9 cellular contexts compared by ENCODE assay signal in the genomic region with DNA sequence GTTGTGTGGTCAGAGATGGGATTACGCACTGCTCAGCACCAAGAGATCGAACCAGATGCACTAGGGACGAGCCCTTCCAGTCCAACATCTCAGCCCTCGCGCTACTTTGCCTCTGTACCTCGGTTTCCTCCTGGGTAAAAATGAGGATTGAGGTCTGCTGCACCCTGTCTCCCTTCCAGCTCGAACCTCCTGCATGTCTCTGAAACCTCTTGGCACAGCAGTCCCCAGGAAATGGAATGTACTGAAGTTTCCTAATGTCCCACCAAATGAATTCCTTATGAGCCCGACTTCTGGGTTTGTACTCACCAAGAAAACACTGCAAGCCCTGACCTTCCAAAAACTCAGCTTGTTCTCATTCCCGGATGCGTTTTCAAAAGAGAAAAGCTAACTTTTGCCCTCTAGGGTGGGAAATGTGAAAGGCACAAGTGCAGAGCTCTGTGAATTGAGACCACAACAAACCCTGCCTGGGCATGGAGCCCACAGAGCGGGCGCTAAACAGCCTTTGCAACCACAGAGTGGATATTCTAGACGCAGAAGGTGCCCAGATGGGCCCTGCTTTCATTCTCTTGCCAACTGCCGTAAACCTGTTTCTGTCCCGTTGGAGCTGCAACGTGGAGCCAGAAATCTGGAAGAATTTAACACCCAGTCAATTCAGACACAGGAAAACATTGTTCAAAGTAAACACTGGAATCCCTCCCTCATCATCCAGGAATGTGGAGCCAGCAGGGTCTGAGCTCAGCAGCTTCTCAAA. TPM values are rescaled to one million over a fixed set of nuclear protein-coding genes. Genes with fewer than 3 reads are reported as not detected.
DNase-seq lines count a peak whose midpoint lies in the region; ATAC-seq and TF ChIP-seq lines count a peak whose summit lies in the region.
"Had no signal": no experiment of that assay in that cellular context is flagged by ENCODE, and none has a peak within 500 bp of the region (broad histone marks: within the 10 kb centered on the region; RNA-seq: fewer than 3 reads in every experiment).

No MANE protein-coding gene starts in this region.

- peak overlapping the region; percentile 62 for H3K9ac ChIP-seq in GM23248
- H3K9ac ChIP-seq in skeletal muscle tissue (ENCODE audit: low read depth in 1 of 3, low read length in 3 of 3): peak overlapping the region; percentile 47 to 77 (median 71)

- H3K9me3 ChIP-seq in GM23248 (ENCODE audit: low read depth) (no peaks in the 10 kb centered on the region), ascending aorta (no peaks in the 10 kb centered on the region), skeletal muscle tissue (ENCODE audit: control insufficient read depth in 3 of 3, low read length in 3 of 3) (peaks cover 0 to 2% (median 0%) of the 10 kb centered on the region in 3 donors)

- ATAC-seq in GM18909 (IDR thresholded peaks at IDR 0.05; ENCODE audit: poor library complexity, unreplicated experiment) (no peak), GM21360 (IDR thresholded peaks at IDR 0.05; ENCODE audit: unreplicated experiment) (no peak)

- H3K4me1 ChIP-seq in GM23248 (ENCODE audit: insufficient read depth) (peaks cover 40% of the 10 kb centered on the region), ascending aorta (peaks cover 8 to 19% of the 10 kb centered on the region in 2 donors), skeletal muscle tissue (ENCODE audit: control insufficient read depth in 3 of 3, insufficient read depth in 3 of 3, low read length in 3 of 3) (peaks cover 29 to 38% (median 38%) of the 10 kb centered on the region in 3 donors)

- H3K4me3 ChIP-seq in GM23248: peak overlapping the region; percentile 54
- peak overlapping the region in 1 of 2 donors; percentile 46 for H3K4me3 ChIP-seq in ascending aorta
- H3K4me3 ChIP-seq in skeletal muscle tissue (ENCODE audit: low read length in 3 of 3): peak overlapping the region; percentile 27 to 64 (median 48)

- peak overlapping the region; percentile 70 for H3K27ac ChIP-seq in GM23248
- peak overlapping the region; percentile 76 to 82 for H3K27ac ChIP-seq in ascending aorta
- H3K27ac ChIP-seq in skeletal muscle tissue (ENCODE audit: low read depth, low read length): peak overlapping the region; percentile 86

- H3K79me2 ChIP-seq in GM23248 (ENCODE audit: insufficient read depth): no peaks in the 10 kb centered on the region

- no peaks in the 10 kb centered on the region for H4K20me1 ChIP-seq in GM23248 (ENCODE audit: insufficient read depth)

- DNase-seq in GM23248 (peak; percentile 87), ascending aorta (ENCODE audit: low spot score in 2 of 2) (peak in 1 of 2 donors; percentile 79), hippocampal formation (lab: John Stamatoyannopoulos, UW) (peak; percentile 68 to 82), NCI-H69 (lab: John Stamatoyannopoulos, UW) (no peak)
- no peak for DNase-seq in stimulated activated CD4-positive, alpha-beta T cell treated with anti-CD3 and anti-CD28 coated beads, Interleukin-2, amount 100 ng/mL, for 48 hours
- DNase-seq: NCI-H146 had no signal

- H3K36me3 ChIP-seq in GM23248 (ENCODE audit: low read depth) (0 out of 2 replicates have a peak, but pooled peaks cover 11% of the 10 kb centered on the region), ascending aorta (peaks cover 0 to 7% of the 10 kb centered on the region in 2 donors), skeletal muscle tissue (ENCODE audit: control insufficient read depth in 3 of 3, insufficient read depth in 3 of 3, low read length in 3 of 3) (no peaks in the 10 kb centered on the region)

- intact Hi-C loops in ascending aorta (cut with DNase I): loop anchor here (2.0 kb wide), 2 partner anchors 46 to 196 kb away; no protein-coding TSS in a partner anchor

- H3K4me2 ChIP-seq in GM23248 (ENCODE audit: unreplicated experiment): peak overlapping the region; percentile 80

- peak overlapping the region; percentile 70 for H2AFZ ChIP-seq in GM23248

- WGBS in GM23248 (ENCODE audit: low coverage in 1 of 2, low lambda C conversion rate in 2 of 2, missing lambda C conversion rate in 2 of 2), 2 experiments: 4 to 5% methylated on average over 16 of the region's 16 CpGs

- H3F3A ChIP-seq in GM23248 (ENCODE audit: insufficient read depth): peaks cover 37% of the 10 kb centered on the region

- peak in 2 of 3 experiments; percentile 19 to 39 for TF ChIP-seq CTCF in ascending aorta (IDR thresholded peaks at IDR 0.05)

- H3K9me2 ChIP-seq in GM23248 (ENCODE audit: insufficient read depth): no peaks in the 10 kb centered on the region

- H3K27me3 ChIP-seq in GM23248 (replicated peaks; ENCODE audit: insufficient read depth) (no peaks in the 10 kb centered on the region), ascending aorta (no peaks in the 10 kb centered on the region), skeletal muscle tissue (ENCODE audit: control insufficient read depth in 3 of 3, insufficient read depth in 3 of 3, low read length in 3 of 3) (no peaks in the 10 kb centered on the region)

- in situ Hi-C loops in GM23248 (cut with MboI): no loop called here

RNA-seq across cellular contexts. Expression of a gene that starts 10.3 kb away (rescaled TPM):
- 3.8 and 23.3 TPM in 2 replicates for total RNA-seq in GM23248 (2014; rRNA removed; shearing (Covaris generic))
- polyA plus RNA-seq in GM23248 (2016; fragmentation: Nextera tagmentation; extraction: Ambion mirVana): 3.0 and 4.1 TPM in 2 replicates
- 3.7 TPM for total RNA-seq in ascending aorta
- total RNA-seq in skeletal muscle tissue: 1.6 TPM

Comparison
In these comparisons a context has a peak if more than half of its experiments do, and no peak if none do; other contexts are left out.
1. DNase-seq: peak in GM23248 (single experiment) and hippocampal formation (2 of 2); none in NCI-H69 (single experiment) and stimulated activated CD4-positive, alpha-beta T cell treated with anti-CD3 and anti-CD28 coated beads, Interleukin-2, amount 100 ng/mL, for 48 hours (0 of 2).
2. Peak in every context shown above with its lines, with median percentiles within 50 percentile points of each other: H3K27ac ChIP-seq.